In the genomic region with DNA sequence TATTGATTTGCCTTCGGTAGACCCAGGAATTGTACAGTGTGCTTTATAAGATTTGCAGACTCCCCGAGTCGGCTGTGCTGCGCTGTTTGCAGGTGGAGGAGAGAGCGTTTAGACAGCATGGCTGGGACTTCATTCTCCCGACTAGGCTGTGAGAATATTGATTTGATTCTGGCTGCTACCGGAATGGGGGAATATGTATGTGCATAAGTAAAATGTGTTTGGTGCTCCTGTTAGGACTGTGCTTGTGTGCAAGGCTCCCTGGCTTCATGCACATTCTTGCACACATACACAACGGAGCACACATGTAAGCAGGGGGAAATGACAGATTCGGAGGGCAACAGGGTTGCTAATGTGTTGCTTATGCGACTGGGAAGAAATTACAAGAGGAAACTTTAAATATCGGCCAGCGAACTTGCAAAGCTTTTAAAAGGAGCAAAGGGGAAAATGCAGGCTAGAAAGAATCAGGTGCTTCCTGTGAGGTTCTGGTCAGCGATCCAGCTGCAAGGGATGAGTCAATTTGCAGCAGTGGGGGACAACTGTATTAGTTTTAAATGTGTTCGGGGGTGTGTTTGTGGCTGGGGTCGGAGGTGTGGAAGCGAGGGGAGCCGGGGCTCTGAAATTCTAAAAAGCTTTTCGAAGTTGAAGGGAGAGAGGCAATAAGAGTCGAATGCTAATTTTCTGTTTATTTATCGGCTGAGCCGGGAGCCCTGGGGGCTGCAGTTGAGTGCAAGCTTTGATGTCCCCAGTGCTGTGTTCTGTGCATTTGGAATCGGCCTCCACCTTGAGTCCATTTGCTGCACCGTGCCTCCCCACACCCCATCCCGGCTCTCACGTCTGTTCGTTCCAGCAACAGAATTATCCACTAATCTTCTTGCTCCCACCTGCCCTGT, we compare ENCODE assay signal across 2 cellular contexts.
TF ChIP-seq lines count a peak whose summit lies in the region.

No MANE protein-coding gene starts in this region.

TF ChIP-seq in WTC11, 78 proteins besides CTCF, POLR2A, EP300 and RAD21:
- TF ChIP-seq FOXJ3 (CRISPR knock-in tag; IDR thresholded peaks at IDR 0.05; ENCODE audit: borderline replicate concordance) = no peak
- no peak for TF ChIP-seq ZNF232 (CRISPR knock-in tag; IDR thresholded peaks at IDR 0.05)
- no peak for TF ChIP-seq NFE2L1 (CRISPR knock-in tag; IDR thresholded peaks at IDR 0.05)
- TF ChIP-seq JUN (CRISPR knock-in tag; IDR thresholded peaks at IDR 0.05) = no peak
- no peak for TF ChIP-seq GABPB1 (CRISPR knock-in tag; IDR thresholded peaks at IDR 0.05)
- TF ChIP-seq, protein P1, sequence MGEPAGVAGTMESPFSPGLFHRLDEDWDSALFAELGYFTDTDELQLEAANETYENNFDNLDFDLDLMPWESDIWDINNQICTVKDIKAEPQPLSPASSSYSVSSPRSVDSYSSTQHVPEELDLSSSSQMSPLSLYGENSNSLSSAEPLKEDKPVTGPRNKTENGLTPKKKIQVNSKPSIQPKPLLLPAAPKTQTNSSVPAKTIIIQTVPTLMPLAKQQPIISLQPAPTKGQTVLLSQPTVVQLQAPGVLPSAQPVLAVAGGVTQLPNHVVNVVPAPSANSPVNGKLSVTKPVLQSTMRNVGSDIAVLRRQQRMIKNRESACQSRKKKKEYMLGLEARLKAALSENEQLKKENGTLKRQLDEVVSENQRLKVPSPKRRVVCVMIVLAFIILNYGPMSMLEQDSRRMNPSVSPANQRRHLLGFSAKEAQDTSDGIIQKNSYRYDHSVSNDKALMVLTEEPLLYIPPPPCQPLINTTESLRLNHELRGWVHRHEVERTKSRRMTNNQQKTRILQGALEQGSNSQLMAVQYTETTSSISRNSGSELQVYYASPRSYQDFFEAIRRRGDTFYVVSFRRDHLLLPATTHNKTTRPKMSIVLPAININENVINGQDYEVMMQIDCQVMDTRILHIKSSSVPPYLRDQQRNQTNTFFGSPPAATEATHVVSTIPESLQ (CRISPR knock-in tag; IDR thresholded peaks at IDR 0.05) = no peak
- TF ChIP-seq, protein P2, sequence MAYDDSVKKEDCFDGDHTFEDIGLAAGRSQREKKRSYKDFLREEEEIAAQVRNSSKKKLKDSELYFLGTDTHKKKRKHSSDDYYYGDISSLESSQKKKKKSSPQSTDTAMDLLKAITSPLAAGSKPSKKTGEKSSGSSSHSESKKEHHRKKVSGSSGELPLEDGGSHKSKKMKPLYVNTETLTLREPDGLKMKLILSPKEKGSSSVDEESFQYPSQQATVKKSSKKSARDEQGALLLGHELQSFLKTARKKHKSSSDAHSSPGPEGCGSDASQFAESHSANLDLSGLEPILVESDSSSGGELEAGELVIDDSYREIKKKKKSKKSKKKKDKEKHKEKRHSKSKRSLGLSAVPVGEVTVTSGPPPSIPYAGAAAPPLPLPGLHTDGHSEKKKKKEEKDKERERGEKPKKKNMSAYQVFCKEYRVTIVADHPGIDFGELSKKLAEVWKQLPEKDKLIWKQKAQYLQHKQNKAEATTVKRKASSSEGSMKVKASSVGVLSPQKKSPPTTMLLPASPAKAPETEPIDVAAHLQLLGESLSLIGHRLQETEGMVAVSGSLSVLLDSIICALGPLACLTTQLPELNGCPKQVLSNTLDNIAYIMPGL (CRISPR knock-in tag; IDR thresholded peaks at IDR 0.05) = no peak
- TF ChIP-seq CBFB (CRISPR knock-in tag; IDR thresholded peaks at IDR 0.05; ENCODE audit: low read depth) = no peak
TF ChIP-seq in WTC11: peak in this region for 0.

TF ChIP-seq in GM12891, 5 proteins besides CTCF, POLR2A, EP300 and RAD21:
- TF ChIP-seq POU2F2 (IDR thresholded peaks at IDR 0.05; ENCODE audit: low read depth, low read length) (no peak), PAX5 (IDR thresholded peaks at IDR 0.05; ENCODE audit: insufficient read depth, low read length, severe bottlenecking) (no peak), SPI1 (IDR thresholded peaks at IDR 0.05; ENCODE audit: low read depth, low read length) (no peak), TAF1 (IDR thresholded peaks at IDR 0.05; ENCODE audit: low read depth, low read length) (no peak), POLR2AphosphoS5 (IDR thresholded peaks at IDR 0.05; ENCODE audit: low read depth, low read length) (no peak)
TF ChIP-seq in GM12891: peak in this region for 0.
